ENCODE assay signal across 16 cellular contexts in the genomic region with DNA sequence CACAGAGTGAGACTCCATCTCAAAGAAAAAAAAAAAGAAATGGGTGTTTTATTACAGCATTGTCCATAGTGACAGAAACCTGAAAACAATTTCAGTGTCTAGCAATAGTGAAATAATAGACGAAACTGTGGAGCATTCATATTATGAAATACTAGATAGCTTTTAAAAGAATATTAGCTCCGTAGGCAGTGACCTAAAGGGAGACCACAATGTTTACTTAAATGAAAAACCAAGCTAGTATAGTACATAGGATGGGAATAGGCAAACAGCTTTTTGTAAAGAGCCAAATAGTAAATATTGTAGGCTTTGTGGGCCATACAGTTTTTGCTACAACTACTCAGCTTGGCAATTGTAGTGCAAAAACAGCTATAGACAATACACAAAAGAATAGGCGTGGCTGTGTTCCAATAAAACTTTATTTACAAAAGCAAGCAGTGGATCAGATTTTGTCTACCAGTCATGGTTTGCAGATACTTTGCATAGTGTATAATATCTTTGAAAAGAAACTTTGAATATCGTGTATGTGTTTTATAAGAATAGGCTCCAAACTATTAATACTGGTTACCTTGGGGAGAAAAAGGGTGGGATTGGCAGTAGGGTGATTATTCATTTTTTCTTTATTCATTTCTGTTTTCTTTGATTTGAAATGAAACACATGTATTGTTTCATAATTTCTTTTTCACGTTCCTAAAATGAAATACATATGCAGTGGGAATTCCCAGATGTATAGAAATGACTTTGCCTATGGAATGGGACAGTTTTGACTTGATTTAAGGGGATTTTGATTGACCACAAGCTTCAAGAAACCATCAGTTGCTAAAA.
"Had no signal": no experiment of that assay in that cellular context is flagged by ENCODE, and none has a peak within 500 bp of the region (broad histone marks: within the 10 kb centered on the region; RNA-seq: fewer than 3 reads in every experiment).

No MANE protein-coding gene starts in this region.

- DNase-seq: activated CD4-positive, alpha-beta T cell treated with anti-CD3 and anti-CD28 coated beads for 1 hour; activated gamma-delta T cell; anterior cingulate cortex; endodermal cell; immature natural killer cell; left cardiac atrium; lower lobe of right lung; midbrain; naive B cell; stimulated activated CD4-positive, alpha-beta T cell treated with anti-CD3 and anti-CD28 coated beads, Interleukin-4, amount 100 ng/mL, for 4 hours had no signal

- H3K36me3 Mint-ChIP-seq: activated naive CD8-positive, alpha-beta T cell; immature natural killer cell; naive B cell had no signal

- H3K9me3 ChIP-seq: breast epithelium, lower lobe of right lung, neutrophil, right atrium auricular region, tibial nerve had no signal

- H3K27ac Mint-ChIP-seq: activated naive CD8-positive, alpha-beta T cell; endodermal cell; naive B cell had no signal

- H3K27me3 ChIP-seq: breast epithelium, neutrophil, right atrium auricular region, tibial nerve had no signal

- H3K4me3 Mint-ChIP-seq: activated naive CD8-positive, alpha-beta T cell; endodermal cell; immature natural killer cell had no signal

- H3K27ac ChIP-seq: breast epithelium, lower lobe of right lung, neutrophil, right atrium auricular region, skin epidermis, tibial nerve had no signal

- H3K36me3 ChIP-seq: breast epithelium, lower lobe of right lung, neutrophil, right atrium auricular region, tibial nerve had no signal

- ATAC-seq: left cardiac atrium had no signal

- H3K4me3 ChIP-seq: breast epithelium, lower lobe of right lung, right atrium auricular region, skin epidermis, tibial nerve had no signal

- H3K4me1 ChIP-seq: breast epithelium, lower lobe of right lung, right atrium auricular region, tibial nerve had no signal

- H3K9me3 Mint-ChIP-seq: endodermal cell, immature natural killer cell, naive B cell had no signal
